Comparison of ENCODE assay signal across 18 cellular contexts in the genomic region with DNA sequence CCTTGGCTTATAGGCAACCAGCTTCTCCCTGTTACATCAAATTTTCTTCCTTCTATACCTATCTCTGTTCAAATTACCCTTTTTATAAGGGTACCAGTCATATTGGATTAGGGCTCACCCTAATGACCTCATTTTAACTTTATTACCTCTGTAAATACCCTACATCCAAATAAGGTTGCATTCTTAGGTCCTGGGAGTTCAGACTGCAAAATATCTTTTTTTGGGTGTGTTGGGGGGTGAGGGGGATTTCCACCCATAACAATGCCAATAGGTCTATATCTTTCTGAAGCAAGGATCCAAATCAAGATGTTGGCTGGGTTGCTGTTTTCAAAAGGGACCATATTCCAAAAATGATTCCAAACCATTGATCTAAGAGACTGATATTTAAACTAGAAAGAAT.
A peak's percentile ranks its signal among the peaks of the same experiment; 100 is the strongest.
DNase-seq lines count a peak whose midpoint lies in the region; ATAC-seq, FAIRE-seq and TF ChIP-seq lines count a peak whose summit lies in the region.
"Had no signal": no experiment of that assay in that cellular context is flagged by ENCODE, and none has a peak within 500 bp of the region (broad histone marks: within the 10 kb centered on the region; RNA-seq: fewer than 3 reads in every experiment).

No MANE protein-coding gene starts in this region.

- TF ChIP-seq POLR2A in breast epithelium (IDR thresholded peaks at IDR 0.05) (no peak), GM12878 (IDR thresholded peaks at IDR 0.05; ENCODE audit: low read depth, low read length) (no peak)

- H3K27me3 ChIP-seq in breast epithelium (no peaks in the 10 kb centered on the region), GM12878 (replicated peaks in 1 of 2; ENCODE audit: control insufficient read depth in 2 of 2, insufficient read depth in 2 of 2, low read length in 1 of 2) (no peaks in the 10 kb centered on the region), Caco-2 (replicated peaks; ENCODE audit: control insufficient read depth, insufficient read depth, low read length) (no peaks in the 10 kb centered on the region)
- H3K27me3 ChIP-seq: BLaER1 treated with 17β-estradiol and CSF1 and Interleukin-3, amounts not matched to agents 10 nM and 100 nM had no signal

- CTCF ChIA-PET in MCF 10A (lab: Yijun Ruan, JAX): no interaction called here
- CTCF ChIA-PET in GM12878 (lab: Yijun Ruan, JAX): no interaction called here
- CTCF ChIA-PET in Caco-2 (lab: Charles Lee): no interaction called here

- H3K9me3 ChIP-seq in breast epithelium (no peaks in the 10 kb centered on the region), GM12878 (replicated peaks; ENCODE audit: control insufficient read depth, insufficient read depth, low read length) (no peaks in the 10 kb centered on the region), Caco-2 (no peaks in the 10 kb centered on the region)
- H3K9me3 ChIP-seq: A549; BLaER1 treated with 17β-estradiol and CSF1 and Interleukin-3, amounts not matched to agents 10 nM and 100 nM had no signal

- H3K4me1 Mint-ChIP-seq in MCF 10A (ENCODE audit: insufficient read depth, unreplicated experiment) (peaks cover 14% of the 10 kb centered on the region), Caco-2 (ENCODE audit: low read depth, unreplicated experiment) (no peaks in the 10 kb centered on the region)
- H3K4me1 Mint-ChIP-seq: B cell had no signal

- H3K36me3 ChIP-seq in breast epithelium (no peaks in the 10 kb centered on the region), GM12878 (ENCODE audit: control insufficient read depth in 2 of 2, insufficient read depth in 2 of 2, low read length in 1 of 2) (no peaks in the 10 kb centered on the region), Caco-2 (ENCODE audit: control insufficient read depth, insufficient read depth, low read length) (no peaks in the 10 kb centered on the region)

- RAD21 ChIA-PET in GM12878 (lab: Charles Lee; ENCODE audit: unreplicated experiment): no interaction called here

- H3K9ac ChIP-seq in GM12878 (ENCODE audit: control insufficient read depth, insufficient read depth, low read length): no peak overlapping the region
- H3K9ac ChIP-seq: BLaER1 treated with 17β-estradiol and CSF1 and Interleukin-3, amounts not matched to agents 10 nM and 100 nM had no signal

- POLR2A ChIA-PET in MCF 10A (lab: Yijun Ruan, JAX) (interaction anchor here (1.0 kb wide), 1 partner anchor 216 kb away, joined by 4 read pairs; no protein-coding TSS in a partner anchor), GM12878 (lab: Charles Lee) (interaction anchor here (1.1 kb wide), 1 partner anchor 9 kb away, joined by 4 read pairs; no protein-coding TSS in a partner anchor), Caco-2 (lab: Charles Lee) (no interaction called here)

- peak overlapping the region; percentile 39 for H3K27ac Mint-ChIP-seq in MCF 10A (ENCODE audit: low read depth, unreplicated experiment)
- H3K27ac Mint-ChIP-seq in Caco-2 (ENCODE audit: unreplicated experiment): no peak overlapping the region
- H3K27ac Mint-ChIP-seq: B cell; CD4-positive, alpha-beta T cell; CD8-positive, alpha-beta T cell had no signal

- no peak for TF ChIP-seq EP300 in GM12878 (IDR thresholded peaks at IDR 0.05; ENCODE audit: borderline replicate concordance in 1 of 2, control insufficient read depth in 1 of 2, low read depth in 2 of 2, low read length in 2 of 2)

- no peak for TF ChIP-seq CTCF in MCF 10A (IDR thresholded peaks at IDR 0.05; ENCODE audit: unreplicated experiment)
- no peak for TF ChIP-seq CTCF in breast epithelium (IDR thresholded peaks at IDR 0.05)
- no peak for TF ChIP-seq CTCF in GM12878 (IDR thresholded peaks at IDR 0.05 in 2 of 3, conservative IDR thresholded peaks at IDR 0.05 in 1 of 3; ENCODE audit: control insufficient read depth in 2 of 3, extremely low read depth in 1 of 3, insufficient read depth in 1 of 3, low read depth in 3 of 3, low read length in 3 of 3)
- no peak for TF ChIP-seq CTCF in Caco-2 (IDR thresholded peaks at IDR 0.05; ENCODE audit: insufficient read depth in 1 of 2, low read depth in 1 of 2, low read length in 1 of 2, severe bottlenecking in 1 of 2, unreplicated experiment in 1 of 2)

- BruUV-seq in MCF 10A (replicated peaks; lab: Mats Ljungman, UMichigan) (no TSS peak), GM12878 (replicated peaks; lab: Mats Ljungman, UMichigan) (no TSS peak), Caco-2 (replicated peaks; lab: Mats Ljungman, UMichigan) (no TSS peak)

- H3K27ac ChIP-seq in breast epithelium (no peak overlapping the region), GM12878 (ENCODE audit: control insufficient read depth, insufficient read depth) (no peak overlapping the region)
- H3K27ac ChIP-seq: 22Rv1; A549; BLaER1 treated with 17β-estradiol and CSF1 and Interleukin-3, amounts not matched to agents 10 nM and 100 nM; C4-2B had no signal

- H3K4me3 Mint-ChIP-seq in MCF 10A (ENCODE audit: unreplicated experiment) (no peak overlapping the region), Caco-2 (ENCODE audit: unreplicated experiment) (no peak overlapping the region)
- H3K4me3 Mint-ChIP-seq: B cell; CD4-positive, alpha-beta T cell; CD8-positive, alpha-beta T cell had no signal

- H3K36me3 Mint-ChIP-seq in MCF 10A (ENCODE audit: insufficient read depth, unreplicated experiment): no peaks in the 10 kb centered on the region
- no peaks in the 10 kb centered on the region for H3K36me3 Mint-ChIP-seq in Caco-2 (ENCODE audit: insufficient read depth, unreplicated experiment)

- TF ChIP-seq RAD21 in GM12878 (IDR thresholded peaks at IDR 0.05; ENCODE audit: insufficient read depth, low read depth, low read length): no peak

- no peak overlapping the region for H3K4me3 ChIP-seq in breast epithelium
- H3K4me3 ChIP-seq in GM12878: no peak overlapping the region
- H3K4me3 ChIP-seq in Caco-2 (ENCODE audit: low read depth, low read length): no peak overlapping the region
- H3K4me3 ChIP-seq: A549; BLaER1 treated with 17β-estradiol and CSF1 and Interleukin-3, amounts not matched to agents 10 nM and 100 nM had no signal

- ATAC-seq in GM18868 (IDR thresholded peaks at IDR 0.05; ENCODE audit: unreplicated experiment) (peak; percentile 67), GM12878 (peak; percentile 40), HG03565 (IDR thresholded peaks at IDR 0.05; ENCODE audit: unreplicated experiment) (no peak)
- ATAC-seq: A549; CD8-positive, alpha-beta T cell had no signal

- H4K20me1 ChIP-seq in GM12878 (ENCODE audit: control insufficient read depth, insufficient read depth): no peaks in the 10 kb centered on the region
- H4K20me1 ChIP-seq: BLaER1 treated with 17β-estradiol and CSF1 and Interleukin-3, amounts not matched to agents 10 nM and 100 nM had no signal

- no peaks in the 10 kb centered on the region for H3K4me1 ChIP-seq in breast epithelium
- H3K4me1 ChIP-seq in GM12878 (ENCODE audit: control insufficient read depth, insufficient read depth, low read length): no peaks in the 10 kb centered on the region
- no peaks in the 10 kb centered on the region for H3K4me1 ChIP-seq in Caco-2
- H3K4me1 ChIP-seq: A549; BLaER1 treated with 17β-estradiol and CSF1 and Interleukin-3, amounts not matched to agents 10 nM and 100 nM had no signal

- SMC1A ChIA-PET in GM12878 (lab: Charles Lee; ENCODE audit: uncharacterized antibody, unreplicated experiment): interaction anchor here (1.2 kb wide), 1 partner anchor 8 kb away, joined by 3 read pairs; no protein-coding TSS in a partner anchor

- no peaks in the 10 kb centered on the region for H3K9me3 Mint-ChIP-seq in MCF 10A (ENCODE audit: unreplicated experiment)
- peaks cover 3% of the 10 kb centered on the region for H3K9me3 Mint-ChIP-seq in Caco-2 (ENCODE audit: unreplicated experiment)
- H3K9me3 Mint-ChIP-seq: CD4-positive, alpha-beta T cell had no signal

- DNase-seq in MCF 10A (ENCODE audit: unreplicated experiment) (no peak), breast epithelium (ENCODE audit: low spot score in 2 of 2) (no peak), GM12878 (ENCODE audit: low read depth, low spot score) (no peak), Caco-2 (no peak), NCI-H2196 treated with DMSO at 0.1 percent for 48 hours (lab: John Stamatoyannopoulos, UW; ENCODE audit: unreplicated experiment) (no peak)
- DNase-seq: AML-193; CD4-positive, alpha-beta T cell; CD8-positive, alpha-beta T cell; DMS79 treated with DMSO at 0.1 percent for 48 hours; GF-D8 had no signal

- H3K27me3 Mint-ChIP-seq in MCF 10A (ENCODE audit: insufficient read depth, unreplicated experiment): no peaks in the 10 kb centered on the region
- no peaks in the 10 kb centered on the region for H3K27me3 Mint-ChIP-seq in Caco-2 (ENCODE audit: insufficient read depth, unreplicated experiment)
- H3K27me3 Mint-ChIP-seq: B cell; CD4-positive, alpha-beta T cell had no signal

- FAIRE-seq in GM12878 (lab: Jason Lieb, UNC): no peak
- FAIRE-seq: GM19239 had no signal

- no peak overlapping the region for H2AFZ ChIP-seq in GM12878 (ENCODE audit: control insufficient read depth, low read depth, low read length)

- intact Hi-C loops in MCF 10A (cut with micrococcal nuclease): no loop called here
- intact Hi-C loops in breast epithelium (cut with DNase I; ENCODE audit: low total_unique reads): no loop called here
- intact Hi-C loops in GM12878 (cut with micrococcal nuclease; ENCODE audit: unreplicated experiment): no loop called here
- intact Hi-C loops in Caco-2 (cut with micrococcal nuclease; ENCODE audit: unreplicated experiment): no loop called here

- no peak overlapping the region for H3K4me2 ChIP-seq in GM12878 (ENCODE audit: control insufficient read depth, insufficient read depth)
- H3K4me2 ChIP-seq: A549; BLaER1 treated with 17β-estradiol and CSF1 and Interleukin-3, amounts not matched to agents 10 nM and 100 nM had no signal

- no peaks in the 10 kb centered on the region for H3K79me2 ChIP-seq in GM12878 (ENCODE audit: control insufficient read depth, insufficient read depth, low read length)

- in situ Hi-C loops in GM12878 (cut with MboI): no loop called here

TF ChIP-seq in GM12878, 131 proteins besides CTCF, POLR2A, EP300 and RAD21:
- TF ChIP-seq SRF (IDR thresholded peaks at IDR 0.05; ENCODE audit: low read depth in 2 of 2, low read length in 2 of 2): 0 out of 4 replicates have a peak, but pooled peaks of 1 of the 2 experiments have one; percentile 40
- TF ChIP-seq, protein P1, sequence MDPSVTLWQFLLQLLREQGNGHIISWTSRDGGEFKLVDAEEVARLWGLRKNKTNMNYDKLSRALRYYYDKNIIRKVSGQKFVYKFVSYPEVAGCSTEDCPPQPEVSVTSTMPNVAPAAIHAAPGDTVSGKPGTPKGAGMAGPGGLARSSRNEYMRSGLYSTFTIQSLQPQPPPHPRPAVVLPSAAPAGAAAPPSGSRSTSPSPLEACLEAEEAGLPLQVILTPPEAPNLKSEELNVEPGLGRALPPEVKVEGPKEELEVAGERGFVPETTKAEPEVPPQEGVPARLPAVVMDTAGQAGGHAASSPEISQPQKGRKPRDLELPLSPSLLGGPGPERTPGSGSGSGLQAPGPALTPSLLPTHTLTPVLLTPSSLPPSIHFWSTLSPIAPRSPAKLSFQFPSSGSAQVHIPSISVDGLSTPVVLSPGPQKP (IDR thresholded peaks at IDR 0.05; ENCODE audit: low read depth, low read length): no peak
TF ChIP-seq in GM12878: peak in this region for 1.
